10 cellular contexts compared by ENCODE assay signal in genomic region chr13:45194081-45194939, GRCh38. TPM values are rescaled to one million over a fixed set of nuclear protein-coding genes. Genes with fewer than 3 reads are reported as not detected.
DNase-seq lines count a peak whose midpoint lies in the region; ATAC-seq and TF ChIP-seq lines count a peak whose summit lies in the region.
"Had no signal": no experiment of that assay in that cellular context is flagged by ENCODE, and none has a peak within 500 bp of the region (broad histone marks: within the 10 kb centered on the region; RNA-seq: fewer than 3 reads in every experiment).

No MANE protein-coding gene starts in this region.

- TF ChIP-seq CTCF in astrocyte of the cerebellum (IDR thresholded peaks at IDR 0.05; ENCODE audit: low read depth, low read length, missing control alignments) (peak; percentile 63), heart right ventricle (IDR thresholded peaks at IDR 0.05) (peak in 7 of 9 donors; percentile 27 to 59 (median 38))
- TF ChIP-seq CTCF in activated CD8-positive, alpha-beta T cell treated with anti-CD3 and anti-CD28 coated beads for 36 hours (IDR thresholded peaks at IDR 0.05): no peak

- H3K27me3 ChIP-seq in H7 (ENCODE audit: control insufficient read depth, insufficient read depth, low read length) (no peaks in the 10 kb centered on the region), heart right ventricle (no peaks in the 10 kb centered on the region)

- no peaks in the 10 kb centered on the region for H3K9me3 Mint-ChIP-seq in activated CD4-positive, alpha-beta memory T cell treated with anti-CD3 and anti-CD28 coated beads, Interleukin-2, amount 10 ng/mL, durations not matched to agents 7 days and 5 days
- no peaks in the 10 kb centered on the region for H3K9me3 Mint-ChIP-seq in activated CD8-positive, alpha-beta T cell treated with anti-CD3 and anti-CD28 coated beads for 36 hours

- no peak overlapping the region for H3K27ac ChIP-seq in heart right ventricle

- no peaks in the 10 kb centered on the region for H3K27me3 Mint-ChIP-seq in activated CD4-positive, alpha-beta memory T cell treated with anti-CD3 and anti-CD28 coated beads, Interleukin-2, amount 10 ng/mL, durations not matched to agents 7 days and 5 days
- no peaks in the 10 kb centered on the region for H3K27me3 Mint-ChIP-seq in activated CD8-positive, alpha-beta T cell treated with anti-CD3 and anti-CD28 coated beads for 36 hours

- CTCF ChIA-PET in activated CD4-positive, alpha-beta memory T cell treated with anti-CD3 and anti-CD28 coated beads, Interleukin-2, amount 10 ng/mL, durations not matched to agents 7 days and 5 days (lab: Charles Lee): interaction anchor here (0.5 kb wide), 1 partner anchor 117 kb away, joined by 5 read pairs; no protein-coding TSS in a partner anchor
- CTCF ChIA-PET in activated CD8-positive, alpha-beta T cell treated with anti-CD3 and anti-CD28 coated beads for 36 hours (lab: Charles Lee): interaction anchor here (1.6 to 2.0 kb wide), 3 partner anchors 12 to 148 kb away, joined by 3 to 7 read pairs (median 6); no protein-coding TSS in a partner anchor

- POLR2A ChIA-PET in activated CD4-positive, alpha-beta memory T cell treated with anti-CD3 and anti-CD28 coated beads, Interleukin-2, amount 10 ng/mL, durations not matched to agents 7 days and 5 days (lab: Charles Lee): no interaction called here
- POLR2A ChIA-PET in activated CD8-positive, alpha-beta T cell treated with anti-CD3 and anti-CD28 coated beads for 36 hours (lab: Charles Lee): no interaction called here

- H3K36me3 Mint-ChIP-seq in activated CD4-positive, alpha-beta memory T cell treated with anti-CD3 and anti-CD28 coated beads, Interleukin-2, amount 10 ng/mL, durations not matched to agents 7 days and 5 days (ENCODE audit: low read depth): peaks cover 2% of the 10 kb centered on the region
- peaks cover 9% of the 10 kb centered on the region for H3K36me3 Mint-ChIP-seq in activated CD8-positive, alpha-beta T cell treated with anti-CD3 and anti-CD28 coated beads for 36 hours (ENCODE audit: low read depth)

- H3K4me3 Mint-ChIP-seq in activated CD4-positive, alpha-beta memory T cell treated with anti-CD3 and anti-CD28 coated beads, Interleukin-2, amount 10 ng/mL, durations not matched to agents 7 days and 5 days: no peak overlapping the region
- no peak overlapping the region for H3K4me3 Mint-ChIP-seq in activated CD8-positive, alpha-beta T cell treated with anti-CD3 and anti-CD28 coated beads for 36 hours

- H3K4me1 ChIP-seq in heart right ventricle: peaks cover 0 to 44% (median 24%) of the 10 kb centered on the region in 9 donors

- in situ Hi-C loops in astrocyte of the cerebellum (cut with HindIII; ENCODE audit: low sequenced_read_pairs): no loop called here

- peak in 7 of 8 donors; percentile 59 to 83 (median 78) for ATAC-seq in heart right ventricle
- ATAC-seq in activated CD8-positive, alpha-beta T cell treated with anti-CD3 and anti-CD28 coated beads for 36 hours: no peak

- H3K27ac Mint-ChIP-seq in activated CD4-positive, alpha-beta memory T cell treated with anti-CD3 and anti-CD28 coated beads, Interleukin-2, amount 10 ng/mL, durations not matched to agents 7 days and 5 days: no peak overlapping the region
- H3K27ac Mint-ChIP-seq in activated CD8-positive, alpha-beta T cell treated with anti-CD3 and anti-CD28 coated beads for 36 hours: no peak overlapping the region

- no peaks in the 10 kb centered on the region for H3K9me3 ChIP-seq in heart right ventricle

- peaks cover 12% of the 10 kb centered on the region for H3K4me1 Mint-ChIP-seq in activated CD4-positive, alpha-beta memory T cell treated with anti-CD3 and anti-CD28 coated beads, Interleukin-2, amount 10 ng/mL, durations not matched to agents 7 days and 5 days
- H3K4me1 Mint-ChIP-seq in activated CD8-positive, alpha-beta T cell treated with anti-CD3 and anti-CD28 coated beads for 36 hours (ENCODE audit: low read depth): peaks cover 9% of the 10 kb centered on the region

- 69 to 72% methylated on average over 15 of the region's 15 CpGs for WGBS in heart right ventricle, 2 donors

- intact Hi-C loops in heart right ventricle (cut with DNase I): loop anchor here in 1 of 10 donors (10.0 kb wide), 1 partner anchor 110 kb away; no protein-coding TSS in a partner anchor
- intact Hi-C loops in activated CD8-positive, alpha-beta T cell treated with anti-CD3 and anti-CD28 coated beads for 36 hours (cut with micrococcal nuclease): no loop called here

- no peaks in the 10 kb centered on the region for H3K36me3 ChIP-seq in H7 (replicated peaks; ENCODE audit: control insufficient read depth, insufficient read depth, low read length)
- no peaks in the 10 kb centered on the region for H3K36me3 ChIP-seq in heart right ventricle

- no peak overlapping the region for H3K4me3 ChIP-seq in H7 (ENCODE audit: insufficient read depth, low read depth, low read length)
- no peak overlapping the region for H3K4me3 ChIP-seq in astrocyte of the cerebellum (ENCODE audit: low read depth, low read length)
- peak overlapping the region in 2 of 10 donors; percentile 3 to 5 for H3K4me3 ChIP-seq in heart right ventricle

- DNase-seq in H7: peak; percentile 20
- no peak for DNase-seq in astrocyte of the cerebellum (ENCODE audit: low read depth)
- DNase-seq in heart right ventricle: peak; percentile 23 to 39
- DNase-seq in pons (ENCODE audit: low spot score): peak; percentile 92
- no peak for DNase-seq in activated CD4-positive, alpha-beta memory T cell treated with anti-CD3 and anti-CD28 coated beads, Interleukin-2, amount 10 ng/mL, durations not matched to agents 7 days and 5 days
- no peak for DNase-seq in DMS53 (lab: John Stamatoyannopoulos, UW)
- DNase-seq in activated CD8-positive, alpha-beta T cell treated with anti-CD3 and anti-CD28 coated beads for 36 hours: no peak
- no peak for DNase-seq in NCI-H69 (lab: John Stamatoyannopoulos, UW)
- DNase-seq: activated T-cell treated with anti-CD3 and anti-CD28 coated beads, Interleukin-2, amount 50 U/mL, for 48 hours; stimulated activated CD4-positive, alpha-beta T cell treated with anti-CD3 and anti-CD28 coated beads, Interleukin-2, amount 100 ng/mL, for 24 hours had no signal

RNA-seq across cellular contexts. Expression of gene KCTD4, which starts 6.5 kb away (rescaled TPM):
- not detected in 2 replicates for total RNA-seq in H7 (2014; rRNA removed; shearing (Covaris generic))
- under 1 TPM in 1 of 10 donors, not detected in 9; 0.16 TPM for total RNA-seq in heart right ventricle
- polyA plus RNA-seq in heart right ventricle: under 1 TPM; 0.01 to 0.15 TPM
- not detected for total RNA-seq in activated CD4-positive, alpha-beta memory T cell treated with anti-CD3 and anti-CD28 coated beads, Interleukin-2, amount 10 ng/mL, durations not matched to agents 7 days and 5 days
- not detected for total RNA-seq in activated CD8-positive, alpha-beta T cell treated with anti-CD3 and anti-CD28 coated beads for 36 hours

Comparison
In these comparisons a context has a peak if more than half of its experiments do, and no peak if none do; other contexts are left out.
1. DNase-seq: peak in H7 (single experiment), heart right ventricle (2 of 2) and pons (single experiment); none in astrocyte of the cerebellum (single experiment), activated CD4-positive, alpha-beta memory T cell treated with anti-CD3 and anti-CD28 coated beads, Interleukin-2, amount 10 ng/mL, durations not matched to agents 7 days and 5 days (single experiment), DMS53 (single experiment), activated CD8-positive, alpha-beta T cell treated with anti-CD3 and anti-CD28 coated beads for 36 hours (single experiment) and NCI-H69 (single experiment).